ENCODE assay signal across 26 cellular contexts in genomic region chr3:81974754-81975153, GRCh38.
"Had no signal": no experiment of that assay in that cellular context is flagged by ENCODE, and none has a peak within 500 bp of the region (broad histone marks: within the 10 kb centered on the region; RNA-seq: fewer than 3 reads in every experiment).

No MANE protein-coding gene starts in this region.

- H3K27me3 ChIP-seq: hepatocyte, neutrophil, ovary, testis, vagina had no signal

- H3K79me2 ChIP-seq: hepatocyte had no signal

- H3K4me3 ChIP-seq: hepatocyte, left ventricle myocardium inferior, ovary, prostate gland, testis, vagina had no signal

- ATAC-seq: activated T-cell treated with anti-CD3 and anti-CD28 coated beads, Interleukin-2, amount 50 U/mL, for 4 hours; esophagus mucosa; natural killer cell; stimulated activated naive B cell treated with anti-CD40 and anti-IgM and Interleukin-4, amounts not matched to agents 10 μg/mL and 1 μg/mL and 100 μg/mL, for 72 hours had no signal

- FAIRE-seq: astrocyte, colon had no signal

- H3K4me2 ChIP-seq: hepatocyte had no signal

- DNase-seq: activated CD4-positive, alpha-beta T cell treated with anti-CD3 and anti-CD28 coated beads for 4 hours; activated CD4-positive, alpha-beta T cell treated with anti-CD3 and anti-CD28 coated beads, Interleukin-2, amount 50 U/mL, for 48 hours; activated CD4-positive, CD25-positive, alpha-beta regulatory T cell; activated CD8-positive, alpha-beta memory T cell treated with anti-CD3 and anti-CD28 coated beads, Interleukin-2, amount 50 U/mL, for 48 hours; activated naive CD4-positive, alpha-beta T cell treated with Interleukin-2 at 50 U/mL for 16 hours; activated naive CD8-positive, alpha-beta T cell treated with anti-CD3 and anti-CD28 coated beads for 36 hours; activated T-cell treated with anti-CD3 and anti-CD28 coated beads, Interleukin-2, amount 50 U/mL, for 4 hours; central memory CD4-positive, alpha-beta T cell; effector memory CD4-positive, alpha-beta T cell; foreskin melanocyte; left ventricle myocardium inferior; mammary epithelial cell; natural killer cell; ovary; stimulated activated CD4-positive, alpha-beta T cell treated with anti-CD3 and anti-CD28 coated beads, Interleukin-2, amount 100 ng/mL, for 48 hours; stimulated activated CD8-positive, alpha-beta memory T cell treated with anti-CD3 and anti-CD28 coated beads, Interleukin-4, amount 100 ng/mL, for 48 hours; stimulated activated naive B cell treated with anti-CD40 and anti-IgM and Interleukin-4, amounts not matched to agents 10 μg/mL and 1 μg/mL and 100 μg/mL, for 72 hours; testis; trophoblast cell had no signal

- H3K9me3 ChIP-seq: neutrophil, ovary, prostate gland, testis, vagina had no signal

- H3K4me1 ChIP-seq: left ventricle myocardium inferior, prostate gland, testis, vagina had no signal

- H3K36me3 ChIP-seq: left ventricle myocardium inferior, neutrophil, ovary, prostate gland, vagina had no signal

- H2AFZ ChIP-seq: hepatocyte had no signal

- H3K27ac ChIP-seq: hepatocyte, left ventricle myocardium inferior, neutrophil, ovary, prostate gland, testis, vagina had no signal
